1 cellular context compared by ENCODE assay signal in genomic region chr15:65077981-65078352, GRCh38.
TF ChIP-seq lines count a peak whose summit lies in the region.

No MANE protein-coding gene starts in this region.

TF ChIP-seq in endothelial cell of umbilical vein, 7 proteins besides CTCF, POLR2A, EP300 and RAD21 (continued from another document):
- no peak for TF ChIP-seq GATA2 (IDR thresholded peaks at IDR 0.05; ENCODE audit: insufficient read depth, insufficient read length, low read depth, low read length)
